ENCODE assay signal across 13 cellular contexts in genomic region chrX:112760697-112761096, GRCh38.
DNase-seq lines count a peak whose midpoint lies in the region; ATAC-seq and TF ChIP-seq lines count a peak whose summit lies in the region.
"Had no signal": no experiment of that assay in that cellular context is flagged by ENCODE, and none has a peak within 500 bp of the region (broad histone marks: within the 10 kb centered on the region; RNA-seq: fewer than 3 reads in every experiment).

No MANE protein-coding gene starts in this region.

- H3K4me1 ChIP-seq in fibroblast of lung (ENCODE audit: control insufficient read depth, extremely low read depth, insufficient read depth, low read length) (no peaks in the 10 kb centered on the region), testis (no peaks in the 10 kb centered on the region)
- H3K4me1 ChIP-seq: parathyroid adenoma had no signal

- TF ChIP-seq CTCF in GM06990 (IDR thresholded peaks at IDR 0.05; ENCODE audit: insufficient read depth, low read length, poor library complexity, severe bottlenecking) (peak; percentile 29), fibroblast of lung (conservative IDR thresholded peaks at IDR 0.05 in 1 of 2, IDR thresholded peaks at IDR 0.05 in 1 of 2; ENCODE audit: low read depth in 1 of 2, low read length in 2 of 2) (no peak), testis (IDR thresholded peaks at IDR 0.05) (no peak)

- H3K4me2 ChIP-seq in fibroblast of lung (ENCODE audit: extremely low read depth, insufficient read depth, low read length), result no peak overlapping the region

- in situ Hi-C loops in G401 (cut with HindIII; ENCODE audit: low sequenced_read_pairs), result no loop called here

- peak; percentile 16 for DNase-seq in GM06990 (ENCODE audit: extremely low read depth, insufficient read length)
- peak; percentile 2 to 44 for DNase-seq in fibroblast of lung (ENCODE audit: low read depth in 2 of 2)
- DNase-seq in NCI-H748 treated with DMSO at 0.1 percent for 48 hours (lab: John Stamatoyannopoulos, UW), result no peak
- DNase-seq in G401 (ENCODE audit: low spot score), result no peak
- DNase-seq in testis, result no peak
- DNase-seq in NOMO-1 (lab: John Stamatoyannopoulos, UW; ENCODE audit: unreplicated experiment in 2 of 2), result no peak
- DNase-seq: CD4-positive, alpha-beta T cell; NCI-H187 had no signal

- no peak overlapping the region for H3K27ac ChIP-seq in fibroblast of lung (ENCODE audit: insufficient read depth, low read length)
- H3K27ac ChIP-seq in testis, result no peak overlapping the region
- H3K27ac ChIP-seq: coronary artery, parathyroid adenoma, SJCRH30 had no signal

- H2AFZ ChIP-seq in fibroblast of lung (ENCODE audit: low read length), result no peak overlapping the region
- H2AFZ ChIP-seq: parathyroid adenoma had no signal

- no peak for TF ChIP-seq POLR2A in testis (IDR thresholded peaks at IDR 0.05)

- no peaks in the 10 kb centered on the region for H3K79me2 ChIP-seq in fibroblast of lung (ENCODE audit: control insufficient read depth, insufficient read depth, low read length)
- H3K79me2 ChIP-seq: parathyroid adenoma had no signal

- WGBS in testis, 2 donors, result 0 to 53% methylated on average over 1 to 2 of the region's 2 CpGs

- H3K9ac ChIP-seq in fibroblast of lung (ENCODE audit: insufficient read depth, low read length), result no peak overlapping the region
- H3K9ac ChIP-seq: parathyroid adenoma had no signal

- H4K20me1 ChIP-seq in fibroblast of lung (ENCODE audit: control insufficient read depth, extremely low read depth, insufficient read depth, low read length), result no peaks in the 10 kb centered on the region

- intact Hi-C loops in testis (cut with DNase I; ENCODE audit: low total_unique reads), result no loop called here

- peak; percentile 60 for ATAC-seq in GM21423 (IDR thresholded peaks at IDR 0.05; ENCODE audit: unreplicated experiment)
- ATAC-seq in HG03175 (IDR thresholded peaks at IDR 0.05; ENCODE audit: unreplicated experiment), result peak; percentile 69

- H3K9me3 ChIP-seq in fibroblast of lung (ENCODE audit: control insufficient read depth, insufficient read depth, low read depth, low read length), result no peaks in the 10 kb centered on the region
- no peaks in the 10 kb centered on the region for H3K9me3 ChIP-seq in testis
- H3K9me3 ChIP-seq: SJCRH30 had no signal

- H3K27me3 ChIP-seq in GM06990 (replicated peaks; ENCODE audit: control insufficient read depth, insufficient read depth, low read length) (no peaks in the 10 kb centered on the region), fibroblast of lung (ENCODE audit: control insufficient read depth, insufficient read depth, low read length) (no peaks in the 10 kb centered on the region), testis (no peaks in the 10 kb centered on the region)
- H3K27me3 ChIP-seq: SJCRH30 had no signal

- H3K4me3 ChIP-seq in GM06990 (replicated peaks; ENCODE audit: low read depth, low read length) (no peak overlapping the region), fibroblast of lung (replicated peaks in 1 of 4; ENCODE audit: control extremely low read depth in 1 of 4, insufficient read depth in 1 of 4, low read depth in 3 of 4, low read length in 4 of 4) (no peak overlapping the region), testis (no peak overlapping the region)
- H3K4me3 ChIP-seq: coronary artery, SJCRH30 had no signal

- H3K36me3 ChIP-seq in GM06990 (ENCODE audit: control insufficient read depth, insufficient read depth, low read length) (no peaks in the 10 kb centered on the region), fibroblast of lung (ENCODE audit: control insufficient read depth, insufficient read depth, low read length) (no peaks in the 10 kb centered on the region), testis (ENCODE audit: low read depth, missing control alignments) (no peaks in the 10 kb centered on the region)
- H3K36me3 ChIP-seq: SJCRH30 had no signal

Comparison
In these comparisons a context has a peak if more than half of its experiments do, and no peak if none do; other contexts are left out.
1. DNase-seq: peak in GM06990 (single experiment) and fibroblast of lung (2 of 2); none in NCI-H748 treated with DMSO at 0.1 percent for 48 hours (single experiment), G401 (single experiment), testis (single experiment) and NOMO-1 (0 of 2).